Comparison of ENCODE assay signal across 19 cellular contexts in the genomic region with DNA sequence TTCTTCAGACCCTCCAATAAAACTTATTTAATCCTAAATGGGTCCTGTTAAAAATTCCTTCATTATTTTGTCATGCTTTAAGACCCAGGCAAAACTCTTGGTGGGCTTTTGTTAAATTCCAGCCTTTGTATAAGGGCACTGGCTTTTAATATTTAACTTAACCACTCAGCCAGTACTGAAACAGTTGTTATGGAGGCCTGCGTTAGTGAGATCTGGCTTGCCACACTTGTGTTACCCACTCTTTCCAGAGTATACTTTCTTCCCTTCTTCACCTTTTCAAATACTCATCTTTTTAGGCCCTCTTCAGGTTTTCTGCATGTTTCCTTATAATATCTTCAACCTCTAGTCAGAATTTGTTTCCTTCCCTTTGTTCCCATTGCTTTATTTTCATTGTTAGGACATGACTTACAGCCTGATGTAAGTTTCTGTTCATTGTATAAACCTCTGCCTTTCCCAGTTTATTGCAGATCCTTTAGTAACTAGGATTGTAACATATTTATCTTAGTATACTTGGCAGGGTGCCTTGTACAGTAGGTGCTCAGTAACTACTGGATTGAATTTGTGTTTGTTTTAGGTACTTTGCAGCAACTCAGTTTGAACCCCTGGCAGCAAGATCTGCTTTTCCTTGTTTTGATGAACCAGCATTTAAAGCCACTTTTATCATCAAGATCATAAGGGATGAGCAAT. TPM values are rescaled to one million over a fixed set of nuclear protein-coding genes. Genes with fewer than 3 reads are reported as not detected.
DNase-seq lines count a peak whose midpoint lies in the region; ATAC-seq and TF ChIP-seq lines count a peak whose summit lies in the region.
"Had no signal": no experiment of that assay in that cellular context is flagged by ENCODE, and none has a peak within 500 bp of the region (broad histone marks: within the 10 kb centered on the region; RNA-seq: fewer than 3 reads in every experiment).

No MANE protein-coding gene starts in this region.

- TF ChIP-seq CTCF in CD8-positive, alpha-beta T cell (IDR thresholded peaks at IDR 0.05), result no peak
- TF ChIP-seq CTCF in LNCaP clone FGC (IDR thresholded peaks at IDR 0.05; ENCODE audit: control insufficient read depth, extremely low read depth, insufficient read depth), result no peak

- no peaks in the 10 kb centered on the region for H3K27me3 Mint-ChIP-seq in CD8-positive, alpha-beta T cell (ENCODE audit: low read depth)
- H3K27me3 Mint-ChIP-seq: T-cell had no signal

- H3K4me3 ChIP-seq in CD8-positive, alpha-beta T cell (ENCODE audit: low read depth, low read length), result no peak overlapping the region
- H3K4me3 ChIP-seq in LNCaP clone FGC (ENCODE audit: low read depth, low read length), result no peak overlapping the region
- no peak overlapping the region for H3K4me3 ChIP-seq in mucosa of stomach (ENCODE audit: low read length)

- H3K9ac ChIP-seq in mucosa of stomach (ENCODE audit: low read length), result peak overlapping the region; percentile 22
- H3K9ac ChIP-seq: KMS-11 had no signal

- no peaks in the 10 kb centered on the region for H3K27me3 ChIP-seq in CD8-positive, alpha-beta T cell (ENCODE audit: insufficient read depth, low read length)
- no peaks in the 10 kb centered on the region for H3K27me3 ChIP-seq in mucosa of stomach (ENCODE audit: control insufficient read depth, insufficient read depth, low read length)

- H3K36me3 Mint-ChIP-seq in CD8-positive, alpha-beta T cell, result peaks cover 78% of the 10 kb centered on the region

- peak overlapping the region; percentile 8 for H3K27ac Mint-ChIP-seq in CD8-positive, alpha-beta T cell

- H3K9me3 Mint-ChIP-seq in CD8-positive, alpha-beta T cell, result no peaks in the 10 kb centered on the region
- H3K9me3 Mint-ChIP-seq: CD14-positive monocyte, T-cell had no signal

- H3K9me3 ChIP-seq in CD8-positive, alpha-beta T cell (ENCODE audit: low read length), result no peaks in the 10 kb centered on the region
- H3K9me3 ChIP-seq in mucosa of stomach (ENCODE audit: control insufficient read depth, low read length), result no peaks in the 10 kb centered on the region

- H3K36me3 ChIP-seq in CD8-positive, alpha-beta T cell (ENCODE audit: insufficient read depth, low read length), result peaks cover 16% of the 10 kb centered on the region
- H3K36me3 ChIP-seq in mucosa of stomach (ENCODE audit: control insufficient read depth, insufficient read depth, low read length), result no peaks in the 10 kb centered on the region

- H3K27ac ChIP-seq in CD8-positive, alpha-beta T cell (ENCODE audit: low read depth, low read length), result no peak overlapping the region
- H3K27ac ChIP-seq: KMS-11 had no signal

- H3K4me3 Mint-ChIP-seq in CD8-positive, alpha-beta T cell, result no peak overlapping the region
- H3K4me3 Mint-ChIP-seq: CD14-positive monocyte, T-cell had no signal

- peaks cover 61% of the 10 kb centered on the region for H3K4me1 Mint-ChIP-seq in CD8-positive, alpha-beta T cell (ENCODE audit: low read depth)
- H3K4me1 Mint-ChIP-seq: CD14-positive monocyte had no signal

- peaks cover 3% of the 10 kb centered on the region for H3K4me1 ChIP-seq in CD8-positive, alpha-beta T cell (ENCODE audit: insufficient read depth, low read length)
- H3K4me1 ChIP-seq in mucosa of stomach (ENCODE audit: control insufficient read depth, insufficient read depth, low read length), result peaks cover 7% of the 10 kb centered on the region

- no peak for ATAC-seq in CD8-positive, alpha-beta T cell
- ATAC-seq: activated CD4-positive, CD25-positive, alpha-beta regulatory T cell treated with anti-CD3 and anti-CD28 coated beads, Interleukin-2, amount 50 U/mL, for 24 hours; stimulated activated naive CD8-positive, alpha-beta T cell treated with anti-CD3 and anti-CD28 coated beads, Interleukin-15, Interleukin-2, amounts not matched to agents 100 U/mL and 50 U/mL, for 24 hours; T-cell had no signal

- POLR2A ChIA-PET in CD8-positive, alpha-beta T cell (lab: Charles Lee), result no interaction called here

- CTCF ChIA-PET in CD8-positive, alpha-beta T cell (lab: Charles Lee), result no interaction called here

- DNase-seq in CD8-positive, alpha-beta T cell, result no peak
- DNase-seq in LNCaP clone FGC (ENCODE audit: low read depth) (peak; percentile 82), fibroblast of peridontal ligament (ENCODE audit: extremely low read depth) (peak; percentile 51), NCI-H1048 (lab: John Stamatoyannopoulos, UW) (no peak), GM03348 (ENCODE audit: low spot score) (no peak), NCI-H1417 (lab: John Stamatoyannopoulos, UW) (no peak)
- DNase-seq in stimulated activated CD4-positive, alpha-beta T cell treated with anti-CD3 and anti-CD28 coated beads, Interleukin-4, amount 100 ng/mL, for 24 hours, result no peak
- DNase-seq: activated T-cell treated with anti-CD3 and anti-CD28 coated beads, Interleukin-2, amount 50 U/mL, for 1 hour; anterior cingulate cortex; effector CD8-positive, alpha-beta T cell; kidney; NCI-H1930; NCI-H524 treated with DMSO at 0.1 percent for 48 hours; stimulated activated naive CD8-positive, alpha-beta T cell treated with anti-CD3 and anti-CD28 coated beads, Interleukin-15, Interleukin-2, amounts not matched to agents 100 U/mL and 50 U/mL, for 24 hours; T-cell had no signal

- intact Hi-C loops in CD8-positive, alpha-beta T cell (cut with DNase I, micrococcal nuclease), result loop anchor here (5.0 kb wide), 1 partner anchor 117 kb away; no protein-coding TSS in a partner anchor

RNA-seq across cellular contexts. Expression of gene LNPEP, which starts 48.8 kb away (rescaled TPM):
- 10 to 100 TPM; 49.5 to 49.6 TPM for total RNA-seq in CD8-positive, alpha-beta T cell

Comparison
In these comparisons a context has a peak if more than half of its experiments do, and no peak if none do; other contexts are left out.
1. DNase-seq: peak in LNCaP clone FGC (single experiment) and fibroblast of peridontal ligament (single experiment); none in CD8-positive, alpha-beta T cell (0 of 7), NCI-H1048 (single experiment), GM03348 (single experiment), NCI-H1417 (0 of 3) and stimulated activated CD4-positive, alpha-beta T cell treated with anti-CD3 and anti-CD28 coated beads, Interleukin-4, amount 100 ng/mL, for 24 hours (single experiment).